Comparison of ENCODE assay signal across 7 cellular contexts in genomic region chr2:201157694-201158093, GRCh38. TPM values are rescaled to one million over a fixed set of nuclear protein-coding genes. Genes with fewer than 3 reads are reported as not detected.
A peak's percentile ranks its signal among the peaks of the same experiment; 100 is the strongest.
DNase-seq lines count a peak whose midpoint lies in the region; ATAC-seq, FAIRE-seq and TF ChIP-seq lines count a peak whose summit lies in the region.

No MANE protein-coding gene starts in this region.

- H3K9me3 Mint-ChIP-seq in activated T-helper 17 cell treated with anti-CD3 and anti-CD28 coated beads, Interleukin-2, amount 50 U/mL, for 72 hours: no peaks in the 10 kb centered on the region

- WGBS in HepG2 (ENCODE audit: low lambda C conversion rate): 96% methylated on average over 3 of the region's 4 CpGs

- H3K36me3 ChIP-seq in HepG2 (replicated peaks in 1 of 2; ENCODE audit: control insufficient read depth in 1 of 2, insufficient read depth in 2 of 2, low read length in 2 of 2): peaks cover 25 to 67% of the 10 kb centered on the region in 2 experiments

- H3K79me2 ChIP-seq in HepG2 (ENCODE audit: insufficient read depth, low read length): no peaks in the 10 kb centered on the region

- no peak overlapping the region for H3K4me3 Mint-ChIP-seq in activated T-helper 17 cell treated with anti-CD3 and anti-CD28 coated beads, Interleukin-2, amount 50 U/mL, for 72 hours

- no peaks in the 10 kb centered on the region for H3K9me3 ChIP-seq in HepG2 (ENCODE audit: low read length)

- peaks cover 100% of the 10 kb centered on the region for H3K36me3 Mint-ChIP-seq in activated T-helper 17 cell treated with anti-CD3 and anti-CD28 coated beads, Interleukin-2, amount 50 U/mL, for 72 hours (ENCODE audit: low read depth)

- H3K4me1 Mint-ChIP-seq in activated T-helper 17 cell treated with anti-CD3 and anti-CD28 coated beads, Interleukin-2, amount 50 U/mL, for 72 hours: peaks cover 25% of the 10 kb centered on the region

- CTCF ChIA-PET in HepG2 (lab: Yijun Ruan, JAX; ENCODE audit: low intra/inter-chr PET ratio, low total read pairs): interaction anchor here (0.9 to 2.5 kb wide), 7 partner anchors 20 to 257 kb away, joined by 3 to 9 read pairs (median 4); partner anchors contain the start of genes HYCC2 and NDUFB3

- no peak for FAIRE-seq in HepG2 (lab: Jason Lieb, UNC)

- ATAC-seq in GM19455 (IDR thresholded peaks at IDR 0.05; ENCODE audit: unreplicated experiment) (peak; percentile 35), HG03354 (IDR thresholded peaks at IDR 0.05; ENCODE audit: poor library complexity, severe bottlenecking, unreplicated experiment) (peak; percentile 23), HepG2 (peak; percentile 11)
- peak; percentile 13 for ATAC-seq in activated T-helper 17 cell treated with anti-CD3 and anti-CD28 coated beads, Interleukin-2, amount 50 U/mL, for 72 hours (replicated peaks)

- H3K27me3 Mint-ChIP-seq in activated T-helper 17 cell treated with anti-CD3 and anti-CD28 coated beads, Interleukin-2, amount 50 U/mL, for 72 hours: no peaks in the 10 kb centered on the region

- H3K27me3 ChIP-seq in HepG2 (ENCODE audit: control insufficient read depth in 1 of 2, insufficient read depth in 2 of 2, low read length in 2 of 2): no peaks in the 10 kb centered on the region

- in situ Hi-C loops in HepG2 (cut with HindIII; ENCODE audit: extremely low pct_ligation_motif_present, low pct_unique_long_range_greater_than_20kb): no loop called here

- H3K27ac Mint-ChIP-seq in activated T-helper 17 cell treated with anti-CD3 and anti-CD28 coated beads, Interleukin-2, amount 50 U/mL, for 72 hours: peak overlapping the region; percentile 75

- no TSS peak for BruUV-seq in HepG2 (replicated peaks; lab: Mats Ljungman, UMichigan)

- no peak overlapping the region for H3K4me2 ChIP-seq in HepG2 (ENCODE audit: low read depth, low read length)

- TF ChIP-seq EP300 in HepG2 (IDR thresholded peaks at IDR 0.05; ENCODE audit: low read depth in 2 of 2, low read length in 2 of 2): no peak
- no peak for TF ChIP-seq EP300 in HepG2 (CRISPR knock-in tag; IDR thresholded peaks at IDR 0.05; ENCODE audit: borderline replicate concordance)

- H3K27ac ChIP-seq in HepG2 (ENCODE audit: extremely low read length, insufficient read depth, low read length): peak overlapping the region; percentile 17

- POLR2A ChIA-PET in HepG2 (lab: Yijun Ruan, JAX): interaction anchor here (0.8 to 2.3 kb wide), 11 partner anchors 9 to 268 kb away, joined by 3 to 53 read pairs (median 9); partner anchors contain the start of genes CFLAR, NIF3L1, ORC2 and PPIL3

- no peak for TF ChIP-seq POLR2A in HepG2 (IDR thresholded peaks at IDR 0.05; ENCODE audit: insufficient read depth in 1 of 2, low read depth in 2 of 2, low read length in 2 of 2)

- no peak overlapping the region for H3K4me3 ChIP-seq in HepG2 (replicated peaks in 1 of 3; ENCODE audit: insufficient read depth in 1 of 3, low read depth in 2 of 3, low read length in 3 of 3)

- no peak overlapping the region for H2AFZ ChIP-seq in HepG2 (ENCODE audit: low read length)

- DNase-seq in HepG2 (ENCODE audit: low spot score) (no peak), NCI-H2029 treated with DMSO at 0.1 percent for 48 hours (lab: John Stamatoyannopoulos, UW) (no peak), NCI-H2107 (lab: John Stamatoyannopoulos, UW) (no peak), islet precursor cell (no peak)

- no peaks in the 10 kb centered on the region for H4K20me1 ChIP-seq in HepG2 (ENCODE audit: insufficient read depth, low read length)

- H3K4me1 ChIP-seq in HepG2 (ENCODE audit: insufficient read depth, low read length): peaks cover 10% of the 10 kb centered on the region

- intact Hi-C loops in HepG2 (cut with micrococcal nuclease; ENCODE audit: unreplicated experiment): loop anchor here (1.0 to 2.0 kb wide), 6 partner anchors 8 to 256 kb away; partner anchors contain the start of gene HYCC2

- TF ChIP-seq CTCF in HepG2 (CRISPR knock-in tag; IDR thresholded peaks at IDR 0.05): no peak

- no peak overlapping the region for H3K9ac ChIP-seq in HepG2 (ENCODE audit: insufficient read depth, low read depth, low read length)

- no peak for TF ChIP-seq RAD21 in HepG2 (CRISPR knock-in tag; IDR thresholded peaks at IDR 0.05)

TF ChIP-seq in HepG2, 621 proteins besides CTCF, POLR2A, EP300 and RAD21 (continues in another document):
- TF ChIP-seq RBM22 (optimal IDR thresholded peaks at IDR 0.05; ENCODE audit: low read length) (peak; percentile 41), AHR (CRISPR knock-in tag; IDR thresholded peaks at IDR 0.05) (0 out of 2 replicates have a peak, but pooled peaks have one; percentile 1), MTERF4 (CRISPR knock-in tag; IDR thresholded peaks at IDR 0.05) (no peak)

RNA-seq across cellular contexts. Expression of gene CASP10, which starts 25.2 kb away (rescaled TPM):
- 10 to 100 TPM; 10.8 to 22.7 TPM for total RNA-seq in activated T-helper 17 cell treated with anti-CD3 and anti-CD28 coated beads, Interleukin-2, amount 50 U/mL, for 72 hours
- 22.2 and 31.1 TPM in 2 replicates for total RNA-seq in HepG2 (2016; rRNA removed; fragmentation: Illumina TruSeq; extraction: Trizol)
- 1.6 and 2.2 TPM in 2 replicates for total RNA-seq in HepG2 (2016; cell fraction: cytosol; rRNA removed; fragmentation: Illumina TruSeq; extraction: Trizol; ENCODE audit: low read depth)
- total RNA-seq in HepG2 (2016; cell fraction: insoluble cytoplasmic fraction; rRNA removed; fragmentation: Illumina TruSeq; extraction: Trizol): 22.9 and 30.3 TPM in 2 replicates
- total RNA-seq in HepG2 (2016; cell fraction: membrane; rRNA removed; fragmentation: Illumina TruSeq; extraction: Trizol): 6.6 and 8.3 TPM in 2 replicates
- total RNA-seq in HepG2 (2016; cell fraction: nucleus; rRNA removed; fragmentation: Illumina TruSeq; extraction: Trizol): 26.9 and 27.1 TPM in 2 replicates
- polyA plus RNA-seq in HepG2 (2011; rRNA removed): 23.8 and 25.1 TPM in 2 replicates
- polyA plus RNA-seq in HepG2 (2011; cell fraction: cytosol; rRNA removed): 12.7 and 16.6 TPM in 2 replicates
- 24.5 and 34.7 TPM in 2 replicates for polyA plus RNA-seq in HepG2 (2011; cell fraction: nucleus; rRNA removed)
- 11.2 and 17.0 TPM in 2 replicates for polyA plus RNA-seq in HepG2 (2012)
- polyA plus RNA-seq in HepG2 (2016; cell fraction: cytosol; fragmentation: Illumina TruSeq; extraction: Trizol; ENCODE audit: low read depth): 0.84 and 1.2 TPM in 2 replicates
- 14.4 and 15.3 TPM in 2 replicates for polyA plus RNA-seq in HepG2 (2016; cell fraction: insoluble cytoplasmic fraction; fragmentation: Illumina TruSeq; extraction: Trizol; ENCODE audit: low read depth)
- polyA plus RNA-seq in HepG2 (2016; cell fraction: membrane; fragmentation: Illumina TruSeq; extraction: Trizol; ENCODE audit: low read depth): 1.9 and 2.2 TPM in 2 replicates
- polyA plus RNA-seq in HepG2 (2016; cell fraction: nucleus; fragmentation: Illumina TruSeq; extraction: Trizol; ENCODE audit: insufficient read depth, low read depth): 20.1 and 22.5 TPM in 2 replicates
- polyA minus RNA-seq in HepG2 (2011; rRNA and poly(A)+ RNA removed; ENCODE audit: low replicate concordance): 7.9 and 31.1 TPM in 2 replicates
- 14.6 and 20.1 TPM in 2 replicates for polyA minus RNA-seq in HepG2 (2011; cell fraction: cytosol; rRNA and poly(A)+ RNA removed)
- 47.4 and 79.1 TPM in 2 replicates for polyA minus RNA-seq in HepG2 (2011; cell fraction: nucleus; rRNA and poly(A)+ RNA removed)

RNA-seq across cellular contexts. Expression of gene CFLAR, which starts 41.7 kb away (rescaled TPM):
- total RNA-seq in activated T-helper 17 cell treated with anti-CD3 and anti-CD28 coated beads, Interleukin-2, amount 50 U/mL, for 72 hours: 100 to 1,000 TPM; 224 to 559 TPM
- total RNA-seq in HepG2 (2016; rRNA removed; fragmentation: Illumina TruSeq; extraction: Trizol): 92.1 and 109 TPM in 2 replicates
- total RNA-seq in HepG2 (2016; cell fraction: cytosol; rRNA removed; fragmentation: Illumina TruSeq; extraction: Trizol; ENCODE audit: low read depth): 30.7 and 32.1 TPM in 2 replicates
- 93.7 and 102 TPM in 2 replicates for total RNA-seq in HepG2 (2016; cell fraction: insoluble cytoplasmic fraction; rRNA removed; fragmentation: Illumina TruSeq; extraction: Trizol)
- 40.1 and 45.4 TPM in 2 replicates for total RNA-seq in HepG2 (2016; cell fraction: membrane; rRNA removed; fragmentation: Illumina TruSeq; extraction: Trizol)
- total RNA-seq in HepG2 (2016; cell fraction: nucleus; rRNA removed; fragmentation: Illumina TruSeq; extraction: Trizol): 117 and 122 TPM in 2 replicates
- 37.3 and 43.8 TPM in 2 replicates for polyA plus RNA-seq in HepG2 (2011; rRNA removed)
- polyA plus RNA-seq in HepG2 (2011; cell fraction: cytosol; rRNA removed): 20.7 and 26.9 TPM in 2 replicates
- 67.5 and 77.8 TPM in 2 replicates for polyA plus RNA-seq in HepG2 (2011; cell fraction: nucleus; rRNA removed)
- 46.4 and 55.2 TPM in 2 replicates for polyA plus RNA-seq in HepG2 (2012)
- polyA plus RNA-seq in HepG2 (2016; cell fraction: cytosol; fragmentation: Illumina TruSeq; extraction: Trizol; ENCODE audit: low read depth): 12.3 and 18.6 TPM in 2 replicates
- polyA plus RNA-seq in HepG2 (2016; cell fraction: insoluble cytoplasmic fraction; fragmentation: Illumina TruSeq; extraction: Trizol; ENCODE audit: low read depth): 85.8 and 89.0 TPM in 2 replicates
- 27.6 and 32.5 TPM in 2 replicates for polyA plus RNA-seq in HepG2 (2016; cell fraction: membrane; fragmentation: Illumina TruSeq; extraction: Trizol; ENCODE audit: low read depth)
- 97.6 and 113 TPM in 2 replicates for polyA plus RNA-seq in HepG2 (2016; cell fraction: nucleus; fragmentation: Illumina TruSeq; extraction: Trizol; ENCODE audit: insufficient read depth, low read depth)
- polyA minus RNA-seq in HepG2 (2011; rRNA and poly(A)+ RNA removed; ENCODE audit: low replicate concordance): 26.0 and 106 TPM in 2 replicates
- 21.5 and 23.9 TPM in 2 replicates for polyA minus RNA-seq in HepG2 (2011; cell fraction: cytosol; rRNA and poly(A)+ RNA removed)
- 213 and 290 TPM in 2 replicates for polyA minus RNA-seq in HepG2 (2011; cell fraction: nucleus; rRNA and poly(A)+ RNA removed)
